ENCODE assay signal across 2 cellular contexts in the genomic region with DNA sequence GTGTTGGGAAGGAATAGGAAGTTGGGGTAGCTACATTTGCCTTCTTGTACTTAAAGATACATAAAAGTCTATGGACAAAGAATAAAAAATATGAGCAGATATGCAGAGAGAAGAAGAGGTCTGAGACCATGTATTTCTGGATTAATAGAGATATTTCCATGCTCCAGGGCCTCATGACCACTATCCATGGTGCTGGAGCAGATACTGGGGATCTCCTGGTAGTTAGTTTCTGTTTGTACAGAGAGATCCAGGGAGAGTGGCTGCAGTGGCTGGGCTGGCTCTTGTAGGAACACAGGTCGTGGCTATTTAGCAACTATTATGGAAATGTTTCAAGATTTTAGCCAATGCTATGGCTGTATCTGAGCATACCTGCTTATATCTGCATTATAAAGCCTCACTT.
TF ChIP-seq lines count a peak whose summit lies in the region.

No MANE protein-coding gene starts in this region.

TF ChIP-seq in A549, 52 proteins besides CTCF, POLR2A, EP300 and RAD21 (continued from another document):
- TF ChIP-seq, protein P1, sequence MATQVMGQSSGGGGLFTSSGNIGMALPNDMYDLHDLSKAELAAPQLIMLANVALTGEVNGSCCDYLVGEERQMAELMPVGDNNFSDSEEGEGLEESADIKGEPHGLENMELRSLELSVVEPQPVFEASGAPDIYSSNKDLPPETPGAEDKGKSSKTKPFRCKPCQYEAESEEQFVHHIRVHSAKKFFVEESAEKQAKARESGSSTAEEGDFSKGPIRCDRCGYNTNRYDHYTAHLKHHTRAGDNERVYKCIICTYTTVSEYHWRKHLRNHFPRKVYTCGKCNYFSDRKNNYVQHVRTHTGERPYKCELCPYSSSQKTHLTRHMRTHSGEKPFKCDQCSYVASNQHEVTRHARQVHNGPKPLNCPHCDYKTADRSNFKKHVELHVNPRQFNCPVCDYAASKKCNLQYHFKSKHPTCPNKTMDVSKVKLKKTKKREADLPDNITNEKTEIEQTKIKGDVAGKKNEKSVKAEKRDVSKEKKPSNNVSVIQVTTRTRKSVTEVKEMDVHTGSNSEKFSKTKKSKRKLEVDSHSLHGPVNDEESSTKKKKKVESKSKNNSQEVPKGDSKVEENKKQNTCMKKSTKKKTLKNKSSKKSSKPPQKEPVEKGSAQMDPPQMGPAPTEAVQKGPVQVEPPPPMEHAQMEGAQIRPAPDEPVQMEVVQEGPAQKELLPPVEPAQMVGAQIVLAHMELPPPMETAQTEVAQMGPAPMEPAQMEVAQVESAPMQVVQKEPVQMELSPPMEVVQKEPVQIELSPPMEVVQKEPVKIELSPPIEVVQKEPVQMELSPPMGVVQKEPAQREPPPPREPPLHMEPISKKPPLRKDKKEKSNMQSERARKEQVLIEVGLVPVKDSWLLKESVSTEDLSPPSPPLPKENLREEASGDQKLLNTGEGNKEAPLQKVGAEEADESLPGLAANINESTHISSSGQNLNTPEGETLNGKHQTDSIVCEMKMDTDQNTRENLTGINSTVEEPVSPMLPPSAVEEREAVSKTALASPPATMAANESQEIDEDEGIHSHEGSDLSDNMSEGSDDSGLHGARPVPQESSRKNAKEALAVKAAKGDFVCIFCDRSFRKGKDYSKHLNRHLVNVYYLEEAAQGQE (IDR thresholded peaks at IDR 0.05): peak; percentile 64; the same call in 1 of the 2 replicates
- no peak for TF ChIP-seq CEBPB (IDR thresholded peaks at IDR 0.05)

TF ChIP-seq in Ishikawa, 13 proteins besides CTCF, POLR2A, EP300 and RAD21 (continued from another document):
- TF ChIP-seq, protein P1 (IDR thresholded peaks at IDR 0.05; ENCODE audit: low read depth): peak; percentile 87
- no peak for TF ChIP-seq TAF1 (IDR thresholded peaks at IDR 0.05; ENCODE audit: low read depth)
